2 cellular contexts compared by ENCODE assay signal in the genomic region with DNA sequence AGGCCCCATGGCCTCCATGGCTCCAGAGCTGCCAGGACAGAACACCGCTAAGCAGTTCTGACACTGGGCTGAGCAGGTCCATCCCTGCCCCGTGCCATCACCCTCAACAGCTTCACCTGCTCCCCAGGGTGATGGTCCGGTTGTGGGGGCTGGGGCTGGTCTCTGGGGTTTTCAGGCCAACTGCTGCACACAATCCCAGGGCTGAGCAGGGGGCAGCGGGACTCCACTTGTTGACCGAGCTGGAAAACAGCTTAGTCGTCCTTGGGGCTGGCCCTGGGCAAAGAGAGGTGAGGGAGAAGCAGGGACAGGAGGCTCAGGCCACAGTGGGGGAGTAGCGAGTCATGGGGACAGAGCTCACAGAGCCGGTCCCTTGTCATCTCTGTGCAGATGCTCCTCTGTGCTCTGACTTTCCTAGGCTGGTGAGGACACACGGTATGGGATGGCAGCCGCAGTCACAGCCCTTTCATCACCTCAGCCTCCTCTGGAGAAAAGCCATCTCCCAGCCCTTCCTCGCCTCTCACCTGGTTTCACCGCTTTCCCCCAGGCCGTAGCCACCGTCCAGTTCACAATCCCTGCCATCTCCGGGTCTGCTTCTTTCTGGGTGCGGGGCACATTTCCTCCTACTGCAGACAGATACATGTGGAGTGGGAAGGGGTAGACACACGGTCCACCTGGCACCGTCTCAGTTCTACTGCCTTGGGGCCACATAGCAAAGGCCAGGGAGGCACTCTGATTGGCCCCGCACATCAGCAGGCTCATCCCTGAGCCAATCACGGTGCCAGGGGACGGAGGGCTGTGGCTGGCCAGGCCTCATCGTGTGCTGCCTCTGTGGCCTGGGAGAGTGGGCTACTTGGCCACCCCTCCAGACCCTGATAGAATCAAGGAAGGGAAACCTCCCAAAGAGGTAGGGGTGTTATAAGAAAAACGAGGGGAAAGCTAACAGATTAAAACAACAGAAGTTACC.
TF ChIP-seq lines count a peak whose summit lies in the region.

No MANE protein-coding gene starts in this region.

TF ChIP-seq in HCT116, 20 proteins besides CTCF, POLR2A, EP300 and RAD21 (continued from another document):
- TF ChIP-seq ZBTB33 (IDR thresholded peaks at IDR 0.05; ENCODE audit: extremely low read depth, insufficient replicate concordance, low read length) = no peak
- no peak for TF ChIP-seq SRF (IDR thresholded peaks at IDR 0.05; ENCODE audit: low read depth)
TF ChIP-seq in HCT116: peak in this region for 0.

TF ChIP-seq in WTC11, 78 proteins besides CTCF, POLR2A, EP300 and RAD21:
- TF ChIP-seq, protein P1, sequence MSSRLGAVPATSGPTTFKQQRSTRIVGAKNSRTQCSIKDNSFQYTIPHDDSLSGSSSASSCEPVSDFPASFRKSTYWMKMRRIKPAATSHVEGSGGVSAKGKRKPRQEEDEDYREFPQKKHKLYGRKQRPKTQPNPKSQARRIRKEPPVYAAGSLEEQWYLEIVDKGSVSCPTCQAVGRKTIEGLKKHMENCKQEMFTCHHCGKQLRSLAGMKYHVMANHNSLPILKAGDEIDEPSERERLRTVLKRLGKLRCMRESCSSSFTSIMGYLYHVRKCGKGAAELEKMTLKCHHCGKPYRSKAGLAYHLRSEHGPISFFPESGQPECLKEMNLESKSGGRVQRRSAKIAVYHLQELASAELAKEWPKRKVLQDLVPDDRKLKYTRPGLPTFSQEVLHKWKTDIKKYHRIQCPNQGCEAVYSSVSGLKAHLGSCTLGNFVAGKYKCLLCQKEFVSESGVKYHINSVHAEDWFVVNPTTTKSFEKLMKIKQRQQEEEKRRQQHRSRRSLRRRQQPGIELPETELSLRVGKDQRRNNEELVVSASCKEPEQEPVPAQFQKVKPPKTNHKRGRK (CRISPR knock-in tag; IDR thresholded peaks at IDR 0.05; ENCODE audit: borderline replicate concordance) = no peak
- TF ChIP-seq CREB1 (CRISPR knock-in tag; IDR thresholded peaks at IDR 0.05) (no peak), JUN (CRISPR knock-in tag; IDR thresholded peaks at IDR 0.05) (no peak), CREM (CRISPR knock-in tag; IDR thresholded peaks at IDR 0.05) (no peak), NFYB (CRISPR knock-in tag; conservative IDR thresholded peaks at IDR 0.05; ENCODE audit: low read depth) (peak; percentile 55)
